Comparison of ENCODE assay signal across 11 cellular contexts in genomic region chr7:130352335-130353074, GRCh38. TPM values are rescaled to one million over a fixed set of nuclear protein-coding genes. Genes with fewer than 3 reads are reported as not detected.
DNase-seq lines count a peak whose midpoint lies in the region; ATAC-seq, FAIRE-seq and TF ChIP-seq lines count a peak whose summit lies in the region.
"Had no signal": no experiment of that assay in that cellular context is flagged by ENCODE, and none has a peak within 500 bp of the region (broad histone marks: within the 10 kb centered on the region; RNA-seq: fewer than 3 reads in every experiment).

No MANE protein-coding gene starts in this region.

- H3K9ac ChIP-seq in kidney (ENCODE audit: low read length in 2 of 2): peak overlapping the region in 1 of 2 donors; percentile 51

- FAIRE-seq in kidney (lab: Jason Lieb, UNC): no peak

- TF ChIP-seq CTCF in astrocyte of the cerebellum (IDR thresholded peaks at IDR 0.05; ENCODE audit: low read depth, low read length, missing control alignments) (no peak), kidney (IDR thresholded peaks at IDR 0.05; ENCODE audit: borderline replicate concordance, extremely low read depth, insufficient read depth) (no peak), upper lobe of right lung (IDR thresholded peaks at IDR 0.05) (no peak)

- peak; percentile 98 to 100 (median 98) for DNase-seq in NCI-H1417 (lab: John Stamatoyannopoulos, UW)
- DNase-seq in astrocyte of the cerebellum (ENCODE audit: low read depth): peak; percentile 59
- DNase-seq in kidney: no peak
- DNase-seq in upper lobe of right lung: no peak
- DNase-seq: H7; stimulated activated CD4-positive, alpha-beta T cell treated with anti-CD3 and anti-CD28 coated beads, Interleukin-4, amount 100 ng/mL, for 1 hour had no signal

- H3K4me3 ChIP-seq in astrocyte of the cerebellum (ENCODE audit: low read depth, low read length) (no peak overlapping the region), kidney (ENCODE audit: low read length in 2 of 2) (no peak overlapping the region), upper lobe of right lung (no peak overlapping the region)

- H3K27ac ChIP-seq in kidney (ENCODE audit: low read depth in 2 of 2, low read length in 2 of 2): peak overlapping the region; percentile 11 to 51
- H3K27ac ChIP-seq in upper lobe of right lung: peak overlapping the region; percentile 69

- intact Hi-C loops in kidney (cut with DNase I) (no loop called here), upper lobe of right lung (cut with DNase I) (no loop called here)

- in situ Hi-C loops in astrocyte of the cerebellum (cut with HindIII; ENCODE audit: low sequenced_read_pairs): no loop called here

- ATAC-seq in upper lobe of right lung: no peak
- no peak for ATAC-seq in HG02973 (IDR thresholded peaks at IDR 0.05; ENCODE audit: unreplicated experiment)
- ATAC-seq in GM19452 (IDR thresholded peaks at IDR 0.05; ENCODE audit: unreplicated experiment): no peak
- ATAC-seq in HG03025 (IDR thresholded peaks at IDR 0.05; ENCODE audit: low FRiP score, unreplicated experiment): no peak

- H3K36me3 ChIP-seq in kidney (ENCODE audit: control insufficient read depth in 1 of 2, insufficient read depth in 2 of 2, low read length in 2 of 2) (no peaks in the 10 kb centered on the region), upper lobe of right lung (no peaks in the 10 kb centered on the region)

- H3K9me3 ChIP-seq in kidney (ENCODE audit: control insufficient read depth in 1 of 2, low read length in 2 of 2) (no peaks in the 10 kb centered on the region), upper lobe of right lung (no peaks in the 10 kb centered on the region)

- H3K27me3 ChIP-seq in upper lobe of right lung: no peaks in the 10 kb centered on the region

- peaks cover 10 to 13% of the 10 kb centered on the region in 2 donors for H3K4me1 ChIP-seq in kidney (ENCODE audit: control insufficient read depth in 1 of 2, insufficient read depth in 1 of 2, low read depth in 1 of 2, low read length in 2 of 2)
- peaks cover 17% of the 10 kb centered on the region for H3K4me1 ChIP-seq in upper lobe of right lung

RNA-seq across cellular contexts. Expression of gene CPA5, which starts 7.9 kb away (rescaled TPM):
- 1.1 TPM for total RNA-seq in kidney
- 0.54 TPM for polyA plus RNA-seq in kidney (ENCODE audit: insufficient read depth, low read depth, low replicate concordance)
- total RNA-seq in upper lobe of right lung: not detected
- total RNA-seq: dermis microvascular lymphatic vessel endothelial cell, SK-MEL-5 had no signal

RNA-seq across cellular contexts. Expression of gene CPA1, which starts 27.8 kb away (rescaled TPM):
- 0.50 TPM for total RNA-seq in kidney
- 1.1 TPM for polyA plus RNA-seq in kidney (ENCODE audit: insufficient read depth, low read depth, low replicate concordance)
- not detected for total RNA-seq in upper lobe of right lung
- total RNA-seq: dermis microvascular lymphatic vessel endothelial cell, SK-MEL-5 had no signal

RNA-seq across cellular contexts. Expression of gene CPA4, which starts 59.5 kb away (rescaled TPM):
- total RNA-seq in kidney (1.1 TPM), upper lobe of right lung (not detected)
- not detected for polyA plus RNA-seq in kidney (ENCODE audit: insufficient read depth, low read depth, low replicate concordance)
- total RNA-seq: dermis microvascular lymphatic vessel endothelial cell, H7 had no signal

Comparison
In these comparisons a context has a peak if more than half of its experiments do, and no peak if none do; other contexts are left out.
1. DNase-seq: peak in NCI-H1417 (3 of 3) and astrocyte of the cerebellum (single experiment); none in kidney (single experiment) and upper lobe of right lung (single experiment).